8 cellular contexts compared by ENCODE assay signal in genomic region chr4:165493359-165493758, GRCh38.
A peak's percentile ranks its signal among the peaks of the same experiment; 100 is the strongest.
DNase-seq lines count a peak whose midpoint lies in the region; ATAC-seq and TF ChIP-seq lines count a peak whose summit lies in the region.

No MANE protein-coding gene starts in this region.

- H3K27me3 ChIP-seq in GM06990 (replicated peaks; ENCODE audit: control insufficient read depth, insufficient read depth, low read length), result no peaks in the 10 kb centered on the region
- no peaks in the 10 kb centered on the region for H3K27me3 ChIP-seq in HAP-1 (ENCODE audit: low read depth)
- H3K27me3 ChIP-seq in MG63, result no peaks in the 10 kb centered on the region
- H3K27me3 ChIP-seq in lung (ENCODE audit: control insufficient read depth, insufficient read depth), result no peaks in the 10 kb centered on the region

- H3K27ac Mint-ChIP-seq in dendritic cell treated with granulocyte-macrophage colony-stimulating factor and Interleukin-4, amounts not matched to agents 40 ng/mL and 50 ng/mL, for 4 days, result no peak overlapping the region

- peak; percentile 27 for DNase-seq in GM06990 (ENCODE audit: extremely low read depth, insufficient read length)
- DNase-seq in HAP-1 (ENCODE audit: low spot score in 2 of 2), result peak; percentile 70 to 84
- peak; percentile 57 for DNase-seq in MG63
- DNase-seq in activated CD4-positive, alpha-beta T cell treated with anti-CD3 and anti-CD28 coated beads for 4 hours, result peak; percentile 50 to 56
- peak; percentile 60 for DNase-seq in lung (ENCODE audit: low spot score)
- peak; percentile 41 for DNase-seq in stimulated activated CD8-positive, alpha-beta memory T cell treated with anti-CD3 and anti-CD28 coated beads, Interleukin-15, amount 100 ng/mL, for 1 hour (ENCODE audit: low read depth)
- no peak for DNase-seq in NCI-H128 (lab: John Stamatoyannopoulos, UW; ENCODE audit: unreplicated experiment)

- H3K36me3 ChIP-seq in GM06990 (ENCODE audit: control insufficient read depth, insufficient read depth, low read length) (no peaks in the 10 kb centered on the region), HAP-1 (replicated peaks) (no peaks in the 10 kb centered on the region), MG63 (no peaks in the 10 kb centered on the region), lung (ENCODE audit: control insufficient read depth in 2 of 2, insufficient read depth in 2 of 2, low read length in 2 of 2) (no peaks in the 10 kb centered on the region)

- H3K4me1 Mint-ChIP-seq in dendritic cell treated with granulocyte-macrophage colony-stimulating factor and Interleukin-4, amounts not matched to agents 40 ng/mL and 50 ng/mL, for 4 days (ENCODE audit: low read depth), result peaks cover 5% of the 10 kb centered on the region

- intact Hi-C loops in dendritic cell treated with granulocyte-macrophage colony-stimulating factor and Interleukin-4, amounts not matched to agents 40 ng/mL and 50 ng/mL, for 4 days (cut with micrococcal nuclease), result loop anchor here (1.0 kb wide), 1 partner anchor 599 kb away; no protein-coding TSS in a partner anchor

- H3K4me3 Mint-ChIP-seq in dendritic cell treated with granulocyte-macrophage colony-stimulating factor and Interleukin-4, amounts not matched to agents 40 ng/mL and 50 ng/mL, for 4 days, result peak overlapping the region; percentile 2

- H3K4me3 ChIP-seq in GM06990 (replicated peaks; ENCODE audit: low read depth, low read length) (no peak overlapping the region), HAP-1 (no peak overlapping the region), MG63 (no peak overlapping the region), lung (no peak overlapping the region)

- H3K4me1 ChIP-seq in HAP-1 (no peaks in the 10 kb centered on the region; the same call in 1 of the 2 replicates), lung (ENCODE audit: control insufficient read depth in 2 of 2, insufficient read depth in 2 of 2, low read length in 2 of 2) (no peaks in the 10 kb centered on the region)

- H3K27me3 Mint-ChIP-seq in dendritic cell treated with granulocyte-macrophage colony-stimulating factor and Interleukin-4, amounts not matched to agents 40 ng/mL and 50 ng/mL, for 4 days, result peaks cover 24% of the 10 kb centered on the region

- no peaks in the 10 kb centered on the region for H3K36me3 Mint-ChIP-seq in dendritic cell treated with granulocyte-macrophage colony-stimulating factor and Interleukin-4, amounts not matched to agents 40 ng/mL and 50 ng/mL, for 4 days (ENCODE audit: low read depth)

- WGBS in lung, 2 donors, result 6 to 11% methylated on average over 18 of the region's 18 CpGs

- H3K9me3 Mint-ChIP-seq in dendritic cell treated with granulocyte-macrophage colony-stimulating factor and Interleukin-4, amounts not matched to agents 40 ng/mL and 50 ng/mL, for 4 days, result no peaks in the 10 kb centered on the region

- no peak overlapping the region for H3K27ac ChIP-seq in lung (ENCODE audit: low read depth in 1 of 2, low read length in 1 of 2)

- TF ChIP-seq CTCF in GM06990 (IDR thresholded peaks at IDR 0.05; ENCODE audit: insufficient read depth, low read length, poor library complexity, severe bottlenecking) (peak; percentile 75), lung (IDR thresholded peaks at IDR 0.05; ENCODE audit: control extremely low read depth, extremely low read depth) (peak; percentile 53)

- H3K9me3 ChIP-seq in HAP-1, result no peaks in the 10 kb centered on the region
- H3K9me3 ChIP-seq in MG63, result no peaks in the 10 kb centered on the region
- no peaks in the 10 kb centered on the region for H3K9me3 ChIP-seq in lung (ENCODE audit: control insufficient read depth in 2 of 2, insufficient read depth in 1 of 2, low read length in 1 of 2)

- ATAC-seq in lung (ENCODE audit: insufficient read depth, low FRiP score), result peak; percentile 79

- in situ Hi-C loops in HAP-1 (cut with MboI; ENCODE audit: low sequenced_read_pairs), result no loop called here
